Comparison of ENCODE assay signal across 20 cellular contexts in genomic region chr22:41952713-41953112, GRCh38. TPM values are rescaled to one million over a fixed set of nuclear protein-coding genes. Genes with fewer than 3 reads are reported as not detected.
A peak's percentile ranks its signal among the peaks of the same experiment; 100 is the strongest.
DNase-seq lines count a peak whose midpoint lies in the region; ATAC-seq and TF ChIP-seq lines count a peak whose summit lies in the region.
"Had no signal": no experiment of that assay in that cellular context is flagged by ENCODE, and none has a peak within 500 bp of the region (broad histone marks: within the 10 kb centered on the region; RNA-seq: fewer than 3 reads in every experiment).

No MANE protein-coding gene starts in this region.

- TF ChIP-seq POLR2A in esophagus squamous epithelium (IDR thresholded peaks at IDR 0.05): no peak

- H2AFZ ChIP-seq in OCI-LY3 (ENCODE audit: low read depth, low read length) (peak overlapping the region; percentile 24; the same call in 1 of the 2 replicates), neural progenitor cell (replicated peaks) (no peak overlapping the region)

- intact Hi-C loops in dorsolateral prefrontal cortex (cut with DNase I): no loop called here
- intact Hi-C loops in esophagus squamous epithelium (cut with DNase I): loop anchor here (10.0 kb wide), 1 partner anchor 502 kb away; no protein-coding TSS in a partner anchor

- H3K79me2 ChIP-seq in OCI-LY3 (ENCODE audit: low read length) (peaks cover 8% of the 10 kb centered on the region; the same call in 1 of the 2 replicates), neural progenitor cell (ENCODE audit: low read depth) (no peaks in the 10 kb centered on the region)

- no peaks in the 10 kb centered on the region for H4K20me1 ChIP-seq in OCI-LY3 (ENCODE audit: insufficient read depth, low read length)
- no peaks in the 10 kb centered on the region for H4K20me1 ChIP-seq in neural progenitor cell (ENCODE audit: low read depth)

- H3K27me3 ChIP-seq in BE2C (no peaks in the 10 kb centered on the region), OCI-LY3 (ENCODE audit: low read depth, low read length) (no peaks in the 10 kb centered on the region), dorsolateral prefrontal cortex (no peaks in the 10 kb centered on the region), neural progenitor cell (peaks cover under 1% of the 10 kb centered on the region), esophagus squamous epithelium (no peaks in the 10 kb centered on the region)
- H3K27me3 ChIP-seq: MG63 had no signal

- H3K9me3 ChIP-seq in BE2C: no peaks in the 10 kb centered on the region
- no peaks in the 10 kb centered on the region for H3K9me3 ChIP-seq in OCI-LY3 (ENCODE audit: insufficient read depth, low read length)
- no peaks in the 10 kb centered on the region for H3K9me3 ChIP-seq in neural progenitor cell (ENCODE audit: low read depth)
- no peaks in the 10 kb centered on the region for H3K9me3 ChIP-seq in T-helper 17 cell (ENCODE audit: control insufficient read depth, low read length, poor library complexity, severe bottlenecking)
- H3K9me3 ChIP-seq in esophagus squamous epithelium: no peaks in the 10 kb centered on the region
- H3K9me3 ChIP-seq: MG63, SK-N-SH had no signal

- H3K4me1 Mint-ChIP-seq in neural progenitor cell (peaks cover 47% of the 10 kb centered on the region), T-helper 17 cell (peaks cover 6% of the 10 kb centered on the region)

- WGBS in esophagus squamous epithelium, 2 donors: 79 to 92% methylated on average over 2 of the region's 2 CpGs

- peak overlapping the region; percentile 41 for H3K4me3 Mint-ChIP-seq in neural progenitor cell
- H3K4me3 Mint-ChIP-seq in T-helper 17 cell: no peak overlapping the region

- peaks cover 18% of the 10 kb centered on the region for H3K4me1 ChIP-seq in BE2C
- peaks cover 76% of the 10 kb centered on the region for H3K4me1 ChIP-seq in OCI-LY3 (ENCODE audit: low read length)
- peaks cover 12% of the 10 kb centered on the region for H3K4me1 ChIP-seq in neural progenitor cell
- H3K4me1 ChIP-seq in esophagus squamous epithelium: peaks cover 3 to 5% (median 3%) of the 10 kb centered on the region in 3 donors

- H3K27ac ChIP-seq in OCI-LY3 (ENCODE audit: low read length): no peak overlapping the region
- H3K27ac ChIP-seq in dorsolateral prefrontal cortex: peak overlapping the region in 57 of 59 donors; percentile 41 to 95 (median 87)
- H3K27ac ChIP-seq in neural progenitor cell: no peak overlapping the region
- no peak overlapping the region for H3K27ac ChIP-seq in esophagus squamous epithelium
- H3K27ac ChIP-seq: C4-2B had no signal

- peaks cover 2% of the 10 kb centered on the region for H3K27me3 Mint-ChIP-seq in neural progenitor cell (ENCODE audit: insufficient read depth, low read depth)
- H3K27me3 Mint-ChIP-seq in T-helper 17 cell: no peaks in the 10 kb centered on the region
- H3K27me3 Mint-ChIP-seq: IgD-negative memory B cell had no signal

- H3K9ac ChIP-seq in OCI-LY3 (ENCODE audit: low read length): peak overlapping the region; percentile 12; the same call in 1 of the 2 replicates
- H3K9ac ChIP-seq in neural progenitor cell: no peak overlapping the region
- H3K9ac ChIP-seq: SK-N-SH had no signal

- DNase-seq in BE2C (no peak), dorsolateral prefrontal cortex (no peak), neural progenitor cell (ENCODE audit: low spot score) (no peak), T-helper 17 cell (no peak), NOMO-1 treated with DMSO at 0.1 percent for 48 hours (lab: John Stamatoyannopoulos, UW; ENCODE audit: unreplicated experiment) (no peak), ecto neural progenitor cell (ENCODE audit: low spot score) (no peak), esophagus squamous epithelium (lab: John Stamatoyannopoulos, UW) (no peak)
- DNase-seq: 8988T, DMS79 treated with DMSO at 0.1 percent for 48 hours, GDM1, H7, Kasumi-1, MG63, NCI-H1048, NCI-H345, SHP77 treated with DMSO at 0.1 percent for 48 hours had no signal

- H3K36me3 Mint-ChIP-seq in neural progenitor cell: peaks cover 2% of the 10 kb centered on the region
- no peaks in the 10 kb centered on the region for H3K36me3 Mint-ChIP-seq in T-helper 17 cell (ENCODE audit: low read depth)

- TF ChIP-seq CTCF in BE2C (IDR thresholded peaks at IDR 0.05; ENCODE audit: low read depth, low read length): no peak
- no peak for TF ChIP-seq CTCF in OCI-LY3 (IDR thresholded peaks at IDR 0.05; ENCODE audit: low read depth, low read length)
- no peak for TF ChIP-seq CTCF in dorsolateral prefrontal cortex (IDR thresholded peaks at IDR 0.05 in 54 of 56, conservative IDR thresholded peaks at IDR 0.05 in 2 of 56; ENCODE audit: low read depth in 1 of 56, partially characterized antibody in 56 of 56)
- no peak for TF ChIP-seq CTCF in neural progenitor cell (IDR thresholded peaks at IDR 0.05)
- no peak for TF ChIP-seq CTCF in esophagus squamous epithelium (IDR thresholded peaks at IDR 0.05)

- H3K36me3 ChIP-seq in BE2C (no peaks in the 10 kb centered on the region), OCI-LY3 (replicated peaks; ENCODE audit: low read depth, low read length) (no peaks in the 10 kb centered on the region), neural progenitor cell (no peaks in the 10 kb centered on the region), esophagus squamous epithelium (no peaks in the 10 kb centered on the region)
- H3K36me3 ChIP-seq: MG63 had no signal

- H3K9me3 Mint-ChIP-seq in neural progenitor cell: no peaks in the 10 kb centered on the region
- H3K9me3 Mint-ChIP-seq: IgD-negative memory B cell had no signal

- peaks cover 15% of the 10 kb centered on the region for H3F3A ChIP-seq in neural progenitor cell (ENCODE audit: low read depth)

- H3K4me3 ChIP-seq in BE2C (ENCODE audit: low read depth, low read length) (peak overlapping the region; percentile 60), OCI-LY3 (ENCODE audit: low read length) (peak overlapping the region; percentile 46), dorsolateral prefrontal cortex (peak overlapping the region; percentile 28 to 77 (median 62)), neural progenitor cell (no peak overlapping the region), esophagus squamous epithelium (no peak overlapping the region)
- H3K4me3 ChIP-seq: MG63 had no signal

- peak overlapping the region; percentile 72 for H3K4me2 ChIP-seq in OCI-LY3 (ENCODE audit: low read length)
- no peak overlapping the region for H3K4me2 ChIP-seq in neural progenitor cell
- H3K4me2 ChIP-seq: SK-N-SH had no signal

- H3K27ac Mint-ChIP-seq in neural progenitor cell (no peak overlapping the region), T-helper 17 cell (no peak overlapping the region)

- ATAC-seq in T-helper 17 cell: no peak

RNA-seq across cellular contexts. Expression of gene CENPM, which starts 5.8 kb away (rescaled TPM):
- polyA plus RNA-seq in BE2C (2012; ENCODE audit: insufficient read depth, insufficient read length, low read depth): 43.8 TPM
- total RNA-seq in dorsolateral prefrontal cortex (1 to 10 TPM in 53 of 120 experiments, under 1 TPM in 26, not detected in 41; 0.49 to 3.3 (median 1.4) TPM), neural progenitor cell (ENCODE audit: low replicate concordance) (20.2 and 45.3 TPM in 2 replicates), T-helper 17 cell (10 to 100 TPM; 26.9 to 28.3 TPM), esophagus squamous epithelium (10 to 100 TPM in 2 of 4 donors, 1 to 10 TPM in 2; 6.9 to 12.6 (median 10.5) TPM)

RNA-seq across cellular contexts. Expression of gene SEPTIN3, which starts 16.5 kb away (rescaled TPM):
- 23.3 TPM for polyA plus RNA-seq in BE2C (2012; ENCODE audit: insufficient read depth, insufficient read length, low read depth)
- total RNA-seq in dorsolateral prefrontal cortex (100 to 1,000 TPM in 119 of 120 experiments, 10 to 100 TPM in 1; 90.5 to 406 (median 293) TPM), neural progenitor cell (ENCODE audit: low replicate concordance) (12.8 and 20.5 TPM in 2 replicates), T-helper 17 cell (under 1 TPM in 1 of 2 donors, not detected in 1; 0.42 TPM), esophagus squamous epithelium (1 to 10 TPM in 1 of 4 donors, under 1 TPM in 3; 0.04 to 1.1 (median 0.34) TPM)

RNA-seq across cellular contexts. Expression of gene TNFRSF13C, which starts 26.1 kb away (rescaled TPM):
- polyA plus RNA-seq in BE2C (2012; ENCODE audit: insufficient read depth, insufficient read length, low read depth): 0.29 TPM
- total RNA-seq in dorsolateral prefrontal cortex: 1 to 10 TPM in 78 of 120 experiments, under 1 TPM in 42; 0.13 to 5.8 (median 1.2) TPM
- total RNA-seq in neural progenitor cell (ENCODE audit: low replicate concordance): 2.2 and 2.7 TPM in 2 replicates
- 10 to 100 TPM; 10.2 to 23.9 TPM for total RNA-seq in T-helper 17 cell
- total RNA-seq in esophagus squamous epithelium: 1 to 10 TPM in 1 of 4 donors, under 1 TPM in 3; 0.19 to 1.9 (median 0.32) TPM

RNA-seq across cellular contexts. Expression of gene SHISA8, which starts 37.8 kb away (rescaled TPM):
- polyA plus RNA-seq in BE2C (2012; ENCODE audit: insufficient read depth, insufficient read length, low read depth): not detected
- 1 to 10 TPM in 117 of 120 experiments, under 1 TPM in 2, not detected in 1; 0.79 to 7.2 (median 2.8) TPM for total RNA-seq in dorsolateral prefrontal cortex
- not detected in 2 replicates for total RNA-seq in neural progenitor cell (ENCODE audit: low replicate concordance)
- total RNA-seq in T-helper 17 cell: 1 to 10 TPM in 1 of 2 donors, not detected in 1; 1.6 TPM
- not detected for total RNA-seq in esophagus squamous epithelium
- polyA plus RNA-seq: SK-N-SH had no signal

Comparison
In these comparisons a context has a peak if more than half of its experiments do, and no peak if none do; other contexts are left out.
1. H3K4me3 ChIP-seq: peak in BE2C (single experiment), OCI-LY3 (single experiment) and dorsolateral prefrontal cortex (59 of 59); none in neural progenitor cell (single experiment) and esophagus squamous epithelium (0 of 4).
2. H3K27ac ChIP-seq: peak in dorsolateral prefrontal cortex (57 of 59); none in OCI-LY3 (single experiment), neural progenitor cell (single experiment) and esophagus squamous epithelium (0 of 4).